Comparison of ENCODE assay signal across 2 cellular contexts in the genomic region with DNA sequence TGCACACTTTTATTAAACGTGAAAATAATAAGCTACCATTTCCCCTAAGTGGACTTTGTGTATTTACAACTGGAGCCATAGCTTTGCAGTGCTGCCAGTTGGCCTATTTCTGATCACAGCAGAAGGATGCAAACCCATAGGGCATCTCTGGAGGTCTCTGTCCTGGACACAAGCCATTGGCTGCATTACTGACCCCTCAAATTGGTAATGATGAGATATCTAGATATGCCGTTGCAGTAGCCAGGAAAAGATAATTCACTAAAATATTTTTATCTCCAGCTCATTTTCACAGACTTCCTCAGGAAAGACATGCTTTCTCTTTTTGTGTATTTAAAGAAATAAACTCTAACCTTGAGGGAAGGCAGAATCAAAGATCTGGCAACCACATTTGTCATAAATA.
A peak's percentile ranks its signal among the peaks of the same experiment; 100 is the strongest.
TF ChIP-seq lines count a peak whose summit lies in the region.

No MANE protein-coding gene starts in this region.

TF ChIP-seq in SK-N-SH treated with all-trans-retinoic acid at 6 μM for 48 hours, 23 proteins besides CTCF, POLR2A, EP300 and RAD21 (continued from another document):
- TF ChIP-seq, protein P1, sequence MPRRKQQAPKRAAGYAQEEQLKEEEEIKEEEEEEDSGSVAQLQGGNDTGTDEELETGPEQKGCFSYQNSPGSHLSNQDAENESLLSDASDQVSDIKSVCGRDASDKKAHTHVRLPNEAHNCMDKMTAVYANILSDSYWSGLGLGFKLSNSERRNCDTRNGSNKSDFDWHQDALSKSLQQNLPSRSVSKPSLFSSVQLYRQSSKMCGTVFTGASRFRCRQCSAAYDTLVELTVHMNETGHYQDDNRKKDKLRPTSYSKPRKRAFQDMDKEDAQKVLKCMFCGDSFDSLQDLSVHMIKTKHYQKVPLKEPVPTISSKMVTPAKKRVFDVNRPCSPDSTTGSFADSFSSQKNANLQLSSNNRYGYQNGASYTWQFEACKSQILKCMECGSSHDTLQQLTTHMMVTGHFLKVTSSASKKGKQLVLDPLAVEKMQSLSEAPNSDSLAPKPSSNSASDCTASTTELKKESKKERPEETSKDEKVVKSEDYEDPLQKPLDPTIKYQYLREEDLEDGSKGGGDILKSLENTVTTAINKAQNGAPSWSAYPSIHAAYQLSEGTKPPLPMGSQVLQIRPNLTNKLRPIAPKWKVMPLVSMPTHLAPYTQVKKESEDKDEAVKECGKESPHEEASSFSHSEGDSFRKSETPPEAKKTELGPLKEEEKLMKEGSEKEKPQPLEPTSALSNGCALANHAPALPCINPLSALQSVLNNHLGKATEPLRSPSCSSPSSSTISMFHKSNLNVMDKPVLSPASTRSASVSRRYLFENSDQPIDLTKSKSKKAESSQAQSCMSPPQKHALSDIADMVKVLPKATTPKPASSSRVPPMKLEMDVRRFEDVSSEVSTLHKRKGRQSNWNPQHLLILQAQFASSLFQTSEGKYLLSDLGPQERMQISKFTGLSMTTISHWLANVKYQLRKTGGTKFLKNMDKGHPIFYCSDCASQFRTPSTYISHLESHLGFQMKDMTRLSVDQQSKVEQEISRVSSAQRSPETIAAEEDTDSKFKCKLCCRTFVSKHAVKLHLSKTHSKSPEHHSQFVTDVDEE (CRISPR knock-in tag; IDR thresholded peaks at IDR 0.05), result peak; percentile 16; the same call in 1 of the 2 replicates
TF ChIP-seq in SK-N-SH treated with all-trans-retinoic acid at 6 μM for 48 hours: peak in this region for 1.

TF ChIP-seq in neural cell, 6 proteins besides CTCF, POLR2A, EP300 and RAD21 (continued from another document):
- TF ChIP-seq SMC3 (conservative IDR thresholded peaks at IDR 0.05; ENCODE audit: poor library complexity), result no peak
- no peak for TF ChIP-seq POLR2AphosphoS5 (IDR thresholded peaks at IDR 0.05)
- no peak for TF ChIP-seq MXI1 (conservative IDR thresholded peaks at IDR 0.05; ENCODE audit: poor library complexity, severe bottlenecking)
TF ChIP-seq in neural cell: peak in this region for 0.
